In genomic region chr2:123546348-123546747, GRCh38 we compare ENCODE assay signal across 20 cellular contexts.
A peak's percentile ranks its signal among the peaks of the same experiment; 100 is the strongest.
DNase-seq lines count a peak whose midpoint lies in the region; FAIRE-seq and TF ChIP-seq lines count a peak whose summit lies in the region.
"Had no signal": no experiment of that assay in that cellular context is flagged by ENCODE, and none has a peak within 500 bp of the region (broad histone marks: within the 10 kb centered on the region; RNA-seq: fewer than 3 reads in every experiment).

No MANE protein-coding gene starts in this region.

- H3K4me3 Mint-ChIP-seq in Calu3 (ENCODE audit: low read depth, unreplicated experiment), result no peak overlapping the region
- H3K4me3 Mint-ChIP-seq: CD14-positive monocyte; CD4-positive, alpha-beta T cell; CD8-positive, alpha-beta memory T cell had no signal

- 64 to 79% (median 68%) methylated on average over 1 of the region's 1 CpG for WGBS in adrenal gland, 4 donors

- TF ChIP-seq POLR2A in adrenal gland (IDR thresholded peaks at IDR 0.05), result no peak

- H3K27ac ChIP-seq in RWPE1 (no peak overlapping the region), adrenal gland (no peak overlapping the region)
- H3K27ac ChIP-seq: 22Rv1; BLaER1 treated with 17β-estradiol and CSF1 and Interleukin-3, amounts not matched to agents 10 nM and 100 nM had no signal

- no peaks in the 10 kb centered on the region for H3K9me3 ChIP-seq in adrenal gland (replicated peaks in 1 of 3)
- H3K9me3 ChIP-seq: BE2C had no signal

- DNase-seq in D721Med (ENCODE audit: insufficient read length, low spot score) (no peak), HT1080 (ENCODE audit: low read depth) (peak; percentile 19), RWPE1 (ENCODE audit: low spot score) (peak; percentile 4), epithelial cell of esophagus (ENCODE audit: low read depth) (peak; percentile 37), adrenal gland (no peak), DMS114 treated with DMSO at 0.1 percent for 48 hours (lab: John Stamatoyannopoulos, UW; ENCODE audit: unreplicated experiment) (no peak), Calu3 (no peak)
- DNase-seq in effector CD8-positive, alpha-beta T cell (lab: John Stamatoyannopoulos, UW), result no peak
- DNase-seq: BE2C; CD4-positive, alpha-beta T cell; CD8-positive, alpha-beta memory T cell; DMS79; EL; H7; HCEC 1CT had no signal

- H3K4me3 ChIP-seq in epithelial cell of esophagus (ENCODE audit: low read length) (no peak overlapping the region), adrenal gland (no peak overlapping the region)
- H3K4me3 ChIP-seq: BLaER1 treated with 17β-estradiol and CSF1 and Interleukin-3, amounts not matched to agents 10 nM and 100 nM had no signal

- H3K36me3 Mint-ChIP-seq in Calu3 (ENCODE audit: insufficient read depth, unreplicated experiment), result no peaks in the 10 kb centered on the region
- H3K36me3 Mint-ChIP-seq: CD14-positive monocyte; CD8-positive, alpha-beta memory T cell had no signal

- peak; percentile 51 for FAIRE-seq in D721Med (lab: Jason Lieb, UNC)
- FAIRE-seq: GM12892, H1 had no signal

- H3K27me3 Mint-ChIP-seq in Calu3 (ENCODE audit: unreplicated experiment), result no peaks in the 10 kb centered on the region
- H3K27me3 Mint-ChIP-seq: CD4-positive, alpha-beta T cell; CD8-positive, alpha-beta memory T cell had no signal

- H3K27me3 ChIP-seq in adrenal gland, result no peaks in the 10 kb centered on the region
- H3K27me3 ChIP-seq: BE2C; BLaER1 treated with 17β-estradiol and CSF1 and Interleukin-3, amounts not matched to agents 10 nM and 100 nM had no signal

- CTCF ChIA-PET in RWPE1 (lab: Yijun Ruan, JAX) (no interaction called here), Calu3 (lab: Charles Lee) (no interaction called here)

- H3K9me3 Mint-ChIP-seq in Calu3 (ENCODE audit: low read depth, unreplicated experiment), result peaks cover 6% of the 10 kb centered on the region

- H3K4me1 ChIP-seq in adrenal gland (replicated peaks in 1 of 2), result no peaks in the 10 kb centered on the region
- H3K4me1 ChIP-seq: BE2C; BLaER1 treated with 17β-estradiol and CSF1 and Interleukin-3, amounts not matched to agents 10 nM and 100 nM had no signal

- no peaks in the 10 kb centered on the region for H3K36me3 ChIP-seq in adrenal gland (replicated peaks in 1 of 2)
- H3K36me3 ChIP-seq: BE2C; BLaER1 treated with 17β-estradiol and CSF1 and Interleukin-3, amounts not matched to agents 10 nM and 100 nM had no signal

- BruUV-seq in Calu3 (replicated peaks; lab: Mats Ljungman, UMichigan), result no TSS peak

- no peak overlapping the region for H3K27ac Mint-ChIP-seq in Calu3 (ENCODE audit: unreplicated experiment)
- H3K27ac Mint-ChIP-seq: CD14-positive monocyte; CD4-positive, alpha-beta T cell; CD8-positive, alpha-beta memory T cell had no signal

- TF ChIP-seq CTCF in D721Med (IDR thresholded peaks at IDR 0.05; ENCODE audit: insufficient read depth, missing control alignments) (no peak), RWPE1 (conservative IDR thresholded peaks at IDR 0.05; ENCODE audit: low read depth) (no peak), epithelial cell of esophagus (IDR thresholded peaks at IDR 0.05; ENCODE audit: insufficient read depth, low read depth, low read length, missing control alignments) (no peak), adrenal gland (IDR thresholded peaks at IDR 0.05) (no peak), Calu3 (IDR thresholded peaks at IDR 0.05; ENCODE audit: unreplicated experiment) (no peak)

- intact Hi-C loops in adrenal gland (cut with DNase I), result no loop called here
- intact Hi-C loops in Calu3 (cut with micrococcal nuclease; ENCODE audit: unreplicated experiment), result no loop called here

- H3K4me1 Mint-ChIP-seq in Calu3 (ENCODE audit: low read depth, unreplicated experiment), result no peaks in the 10 kb centered on the region
- H3K4me1 Mint-ChIP-seq: CD14-positive monocyte; CD8-positive, alpha-beta memory T cell had no signal

- POLR2A ChIA-PET in RWPE1 (lab: Yijun Ruan, JAX; ENCODE audit: low non-redundant PET), result no interaction called here

Comparison
In these comparisons a context has a peak if more than half of its experiments do, and no peak if none do; other contexts are left out.
1. DNase-seq: peak in HT1080 (single experiment), RWPE1 (single experiment) and epithelial cell of esophagus (single experiment); none in D721Med (single experiment), adrenal gland (0 of 7), DMS114 treated with DMSO at 0.1 percent for 48 hours (single experiment), effector CD8-positive, alpha-beta T cell (single experiment) and Calu3 (single experiment).